Comparison of ENCODE assay signal across 8 cellular contexts in the genomic region with DNA sequence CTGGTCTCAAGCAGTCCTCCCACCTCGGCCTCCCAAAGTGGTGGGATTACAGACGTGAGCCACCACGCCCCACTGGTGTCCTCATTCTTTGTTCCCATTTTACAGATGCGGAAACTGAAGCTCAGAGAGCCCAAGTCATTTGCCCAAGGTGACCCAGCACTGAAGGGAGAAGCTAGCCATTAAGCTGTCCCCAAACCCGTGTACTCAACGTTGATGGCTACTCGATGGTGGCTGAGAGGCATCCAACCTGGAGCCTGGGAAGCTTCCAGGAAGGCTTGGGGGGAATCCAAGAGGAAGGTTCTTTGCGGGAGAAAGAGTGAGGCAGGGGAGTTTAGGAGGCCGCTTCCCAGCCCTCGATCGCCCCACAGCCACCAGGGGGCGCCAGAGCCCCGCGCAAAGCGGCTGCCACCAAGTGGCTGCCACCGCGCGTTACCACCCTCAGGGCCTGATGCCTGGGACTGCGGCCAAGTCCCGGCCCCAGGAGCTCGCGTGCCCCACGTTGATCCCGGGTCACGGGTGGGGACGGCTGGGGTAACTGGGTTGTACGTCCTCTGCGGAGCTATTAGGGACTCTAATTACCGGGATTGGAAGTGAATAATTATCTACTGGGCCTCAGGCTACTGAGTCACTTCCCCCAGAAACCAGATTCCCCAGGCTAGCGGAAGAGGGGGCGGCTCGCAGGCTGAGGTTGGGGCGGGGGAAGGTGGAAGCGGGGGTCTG. TPM values are rescaled to one million over a fixed set of nuclear protein-coding genes. Genes with fewer than 3 reads are reported as not detected.
DNase-seq lines count a peak whose midpoint lies in the region; TF ChIP-seq lines count a peak whose summit lies in the region.

No MANE protein-coding gene starts in this region.

- no peak overlapping the region for H2AFZ ChIP-seq in OCI-LY1 (ENCODE audit: low read length)

- no peak overlapping the region for H3K4me3 ChIP-seq in OCI-LY1 (ENCODE audit: low read depth, low read length, poor library complexity, severe bottlenecking)

- H4K20me1 ChIP-seq in OCI-LY1 (ENCODE audit: insufficient read depth, low read length) = no peaks in the 10 kb centered on the region

- H3K4me2 ChIP-seq in OCI-LY1 (ENCODE audit: low read length) = peak overlapping the region; percentile 55

- no peaks in the 10 kb centered on the region for H3K79me2 ChIP-seq in OCI-LY1 (ENCODE audit: insufficient read depth, low read length)

- H3K9ac ChIP-seq in OCI-LY1 (ENCODE audit: low read length) = no peak overlapping the region

- H3K27ac ChIP-seq in OCI-LY1 (ENCODE audit: low read depth, low read length, poor library complexity, severe bottlenecking) = no peak overlapping the region

- no peaks in the 10 kb centered on the region for H3K27me3 ChIP-seq in OCI-LY1 (ENCODE audit: insufficient read depth, low read length)

- H3K9me3 ChIP-seq in OCI-LY1 (ENCODE audit: low read length) = no peaks in the 10 kb centered on the region

- no peaks in the 10 kb centered on the region for H3K36me3 ChIP-seq in OCI-LY1 (ENCODE audit: insufficient read depth, low read length)

- peak; percentile 93 for DNase-seq in AG20443 (ENCODE audit: low spot score)
- peak; percentile 79 for DNase-seq in GM19238 (ENCODE audit: insufficient read length, low spot score)
- peak; percentile 80 for DNase-seq in HT1080 (ENCODE audit: low read depth)
- DNase-seq in activated T-cell treated with anti-CD3 and anti-CD28 coated beads for 24 hours (ENCODE audit: low read depth) = peak; percentile 82
- DNase-seq in epidermal melanocyte (ENCODE audit: insufficient read length, low spot score) = peak; percentile 93
- DNase-seq in myocyte (ENCODE audit: low read depth) = peak; percentile 86
- peak; percentile 75 to 85 for DNase-seq in stimulated activated CD8-positive, alpha-beta memory T cell treated with anti-CD3 and anti-CD28 coated beads, Interleukin-7, amount 100 ng/mL, for 1 hour (ENCODE audit: low read depth in 2 of 2)

- no peaks in the 10 kb centered on the region for H3K9me2 ChIP-seq in OCI-LY1 (ENCODE audit: low read depth, low read length)

- peaks cover 4% of the 10 kb centered on the region for H3K4me1 ChIP-seq in OCI-LY1 (ENCODE audit: insufficient read depth, low read length, severe bottlenecking)

- peak; percentile 77 for TF ChIP-seq CTCF in OCI-LY1 (IDR thresholded peaks at IDR 0.05; ENCODE audit: low read length)

- no peaks in the 10 kb centered on the region for H3F3A ChIP-seq in OCI-LY1 (ENCODE audit: insufficient read depth, low read length)

RNA-seq across cellular contexts. Expression of gene SH2B3, which starts 8.8 kb away (rescaled TPM):
- 60.1 and 69.6 TPM in 2 replicates for total RNA-seq in HT1080 (2014; rRNA removed; shearing (Covaris generic))
- 84.4 and 101 TPM in 2 replicates for polyA plus RNA-seq in HT1080 (2015; cell fraction: cytosol; rRNA removed)
- 49.1 and 50.4 TPM in 2 replicates for polyA plus RNA-seq in HT1080 (2015; cell fraction: nucleus; rRNA removed)
- 116 and 203 TPM in 2 replicates for total RNA-seq in myocyte
- polyA plus RNA-seq in myocyte (2012) = 35.6 TPM

RNA-seq across cellular contexts. Expression of gene PHETA1, which starts 28.0 kb away (rescaled TPM):
- 4.1 and 4.2 TPM in 2 replicates for total RNA-seq in HT1080 (2014; rRNA removed; shearing (Covaris generic))
- polyA plus RNA-seq in HT1080 (2015; cell fraction: cytosol; rRNA removed) = 6.6 and 7.8 TPM in 2 replicates
- polyA plus RNA-seq in HT1080 (2015; cell fraction: nucleus; rRNA removed) = 6.1 and 6.9 TPM in 2 replicates
- 74.0 and 75.4 TPM in 2 replicates for total RNA-seq in myocyte
- polyA plus RNA-seq in myocyte (2012) = 18.1 TPM

Comparison
In these comparisons a context has a peak if more than half of its experiments do, and no peak if none do; other contexts are left out.
1. RNA of gene PHETA1, which starts 28.0 kb away (total RNA-seq): 74.0 to 75.4 TPM in myocyte; 4.1 to 4.2 TPM in HT1080; every median in the first group is over 10 times any median in the second.
2. Peak in every context shown above with its lines, with median percentiles within 50 percentile points of each other: DNase-seq.